In genomic region chr9:122930541-122930932, GRCh38 we compare ENCODE assay signal across 9 cellular contexts. TPM values are rescaled to one million over a fixed set of nuclear protein-coding genes. Genes with fewer than 3 reads are reported as not detected.
DNase-seq lines count a peak whose midpoint lies in the region; ATAC-seq, FAIRE-seq and TF ChIP-seq lines count a peak whose summit lies in the region.
"Had no signal": no experiment of that assay in that cellular context is flagged by ENCODE, and none has a peak within 500 bp of the region (broad histone marks: within the 10 kb centered on the region; RNA-seq: fewer than 3 reads in every experiment).

No MANE protein-coding gene starts in this region.

- 60% methylated on average over 4 of the region's 4 CpGs for WGBS in HUES64
- WGBS in small intestine, 3 donors = 56 to 64% (median 59%) methylated on average over 4 of the region's 4 CpGs

- H3K4me3 ChIP-seq in HUES64 (ENCODE audit: low read length) = peak overlapping the region; percentile 75
- peak overlapping the region; percentile 90 for H3K4me3 ChIP-seq in epithelial cell of proximal tubule (ENCODE audit: low read depth, low read length)
- peak overlapping the region; percentile 86 to 89 for H3K4me3 ChIP-seq in small intestine (ENCODE audit: low read depth in 1 of 2, low read length in 2 of 2)

- H3K27ac ChIP-seq in HUES64 (ENCODE audit: low read depth, low read length) (peak overlapping the region; percentile 84; the same call in 1 of the 2 replicates), small intestine (ENCODE audit: low read depth in 1 of 2, low read length in 1 of 2) (peak overlapping the region in 1 of 2 donors; percentile 78)

- in situ Hi-C loops in ACHN (cut with HindIII; ENCODE audit: low pct_ligation_motif_present, low pct_unique_long_range_greater_than_20kb, low sequenced_read_pairs) = no loop called here

- FAIRE-seq in small intestine (lab: Jason Lieb, UNC) = no peak
- FAIRE-seq: GM19239 had no signal

- CTCF ChIA-PET in T-cell (lab: Charles Lee) = interaction anchor here in 1 of 2 donors (1.1 to 3.8 kb wide), 3 partner anchors 10 to 29 kb away, joined by 4 to 12 read pairs (median 6); partner anchors contain the start of genes RABGAP1 and ZBTB6

- peaks cover 17 to 20% (median 20%) of the 10 kb centered on the region in 3 donors for H3K4me1 Mint-ChIP-seq in T-cell

- ATAC-seq in GM19023 (IDR thresholded peaks at IDR 0.05; ENCODE audit: unreplicated experiment) (no peak), T-cell (replicated peaks in 1 of 4) (no peak)

- no peaks in the 10 kb centered on the region for H3K9me3 Mint-ChIP-seq in T-cell
- H3K9me3 Mint-ChIP-seq: memory B cell had no signal

- H3K27ac Mint-ChIP-seq in T-cell = no peak overlapping the region
- H3K27ac Mint-ChIP-seq: memory B cell had no signal

- H3K9me3 ChIP-seq in HUES64 (ENCODE audit: insufficient read depth, low read depth, low read length) = no peaks in the 10 kb centered on the region
- H3K9me3 ChIP-seq in small intestine (ENCODE audit: control insufficient read depth, low read depth) = no peaks in the 10 kb centered on the region

- H3K36me3 ChIP-seq in HUES64 (ENCODE audit: insufficient read depth, low read length) = 0 out of 2 replicates have a peak, but pooled peaks cover 8% of the 10 kb centered on the region
- no peaks in the 10 kb centered on the region for H3K36me3 ChIP-seq in small intestine (ENCODE audit: control insufficient read depth in 2 of 2, insufficient read depth in 2 of 2, low read length in 2 of 2)

- H3K27me3 Mint-ChIP-seq in T-cell = no peaks in the 10 kb centered on the region
- H3K27me3 Mint-ChIP-seq: memory B cell had no signal

- H3K27me3 ChIP-seq in HUES64 (ENCODE audit: insufficient read depth, low read length) (no peaks in the 10 kb centered on the region), small intestine (ENCODE audit: control insufficient read depth in 2 of 2, insufficient read depth in 2 of 2, low read length in 2 of 2) (no peaks in the 10 kb centered on the region)

- DNase-seq in epithelial cell of proximal tubule (ENCODE audit: low read depth) (no peak), small intestine (no peak), ACHN (no peak), T-cell (no peak)
- DNase-seq: activated CD8-positive, alpha-beta memory T cell treated with anti-CD3 and anti-CD28 coated beads, Interleukin-2, amount 50 U/mL, for 4 hours had no signal

- H3K36me3 Mint-ChIP-seq in T-cell = no peaks in the 10 kb centered on the region
- H3K36me3 Mint-ChIP-seq: memory B cell had no signal

- POLR2A ChIA-PET in T-cell (lab: Charles Lee) = interaction anchor here in 1 of 2 donors (1.1 to 1.2 kb wide), 2 partner anchors 11 to 25 kb away, joined by 4 to 6 read pairs; partner anchors contain the start of gene RABGAP1

- H3K4me1 ChIP-seq in HUES64 (ENCODE audit: insufficient read depth, low read length) = peaks cover 15% of the 10 kb centered on the region
- peaks cover 3 to 5% of the 10 kb centered on the region in 2 donors for H3K4me1 ChIP-seq in small intestine (ENCODE audit: control insufficient read depth in 2 of 2, insufficient read depth in 1 of 2, low read depth in 1 of 2, low read length in 1 of 2)

- no peak for TF ChIP-seq CTCF in epithelial cell of proximal tubule (conservative IDR thresholded peaks at IDR 0.05; ENCODE audit: low read depth, low read length)

- no peak overlapping the region for H3K4me3 Mint-ChIP-seq in T-cell
- H3K4me3 Mint-ChIP-seq: memory B cell had no signal

- peak overlapping the region; percentile 85 for H3K9ac ChIP-seq in HUES64 (ENCODE audit: low read depth, low read length)

RNA-seq across cellular contexts. Expression of gene ZBTB26, which starts 0.8 kb away (rescaled TPM):
- 5.1 TPM for polyA plus RNA-seq in HUES64 (2013, experiment 1 of 2)
- polyA plus RNA-seq in HUES64 (2013, experiment 2 of 2) = 5.8 TPM
- total RNA-seq in epithelial cell of proximal tubule (2.5 and 2.9 TPM in 2 replicates), T-cell (1 to 10 TPM; 5.4 to 7.3 (median 6.0) TPM)
- polyA plus RNA-seq in small intestine = 1 to 10 TPM in 2 of 3 donors, under 1 TPM in 1; 0.89 to 2.7 (median 1.1) TPM

RNA-seq across cellular contexts. Expression of gene RABGAP1, which starts 10.3 kb away (rescaled TPM):
- polyA plus RNA-seq in HUES64 (2013, experiment 1 of 2) = 14.2 TPM
- polyA plus RNA-seq in HUES64 (2013, experiment 2 of 2) = 15.7 TPM
- 10.6 and 13.1 TPM in 2 replicates for total RNA-seq in epithelial cell of proximal tubule
- polyA plus RNA-seq in small intestine = 10 to 100 TPM in 1 of 3 donors, 1 to 10 TPM in 2; 5.9 to 10.3 (median 6.7) TPM
- total RNA-seq in T-cell = 10 to 100 TPM; 35.7 to 42.0 (median 37.7) TPM

RNA-seq across cellular contexts. Expression of gene ZBTB6, which starts 17.4 kb away (rescaled TPM):
- 8.8 TPM for polyA plus RNA-seq in HUES64 (2013, experiment 1 of 2)
- polyA plus RNA-seq in HUES64 (2013, experiment 2 of 2) = 9.7 TPM
- total RNA-seq in epithelial cell of proximal tubule = 6.9 and 9.3 TPM in 2 replicates
- polyA plus RNA-seq in small intestine = 1 to 10 TPM; 3.8 to 4.3 (median 4.0) TPM
- 10 to 100 TPM in 3 of 5 donors, 1 to 10 TPM in 2; 3.5 to 14.8 (median 13.4) TPM for total RNA-seq in T-cell

RNA-seq across cellular contexts. Expression of gene RC3H2, which starts 25.4 kb away (rescaled TPM):
- polyA plus RNA-seq in HUES64 (2013, experiment 1 of 2) = 19.0 TPM
- 22.6 TPM for polyA plus RNA-seq in HUES64 (2013, experiment 2 of 2)
- 26.1 and 35.2 TPM in 2 replicates for total RNA-seq in epithelial cell of proximal tubule
- polyA plus RNA-seq in small intestine = 10 to 100 TPM in 2 of 3 donors, 1 to 10 TPM in 1; 8.6 to 11.9 (median 10.2) TPM
- total RNA-seq in T-cell = 10 to 100 TPM; 45.3 to 76.0 (median 59.8) TPM
